In genomic region chr12:106766393-106766826, GRCh38 we compare ENCODE assay signal across 10 cellular contexts. TPM values are rescaled to one million over a fixed set of nuclear protein-coding genes. Genes with fewer than 3 reads are reported as not detected.
A peak's percentile ranks its signal among the peaks of the same experiment; 100 is the strongest.
DNase-seq lines count a peak whose midpoint lies in the region; ATAC-seq and TF ChIP-seq lines count a peak whose summit lies in the region.
"Had no signal": no experiment of that assay in that cellular context is flagged by ENCODE, and none has a peak within 500 bp of the region (broad histone marks: within the 10 kb centered on the region; RNA-seq: fewer than 3 reads in every experiment).

No MANE protein-coding gene starts in this region.

- peaks cover 43% of the 10 kb centered on the region for H3K4me1 Mint-ChIP-seq in nephron

- H3K4me1 ChIP-seq in suprapubic skin, result no peaks in the 10 kb centered on the region
- H3K4me1 ChIP-seq: Peyer's patch had no signal

- TF ChIP-seq CTCF in epithelial cell of proximal tubule (conservative IDR thresholded peaks at IDR 0.05; ENCODE audit: low read depth, low read length) (no peak), nephron (IDR thresholded peaks at IDR 0.05; ENCODE audit: unreplicated experiment in 3 of 3) (no peak), suprapubic skin (IDR thresholded peaks at IDR 0.05) (no peak)

- no peak for TF ChIP-seq EP300 in suprapubic skin (IDR thresholded peaks at IDR 0.05)

- H3K36me3 Mint-ChIP-seq in nephron (ENCODE audit: low read depth), result no peaks in the 10 kb centered on the region

- no peaks in the 10 kb centered on the region for H3K9me3 Mint-ChIP-seq in nephron

- H3K27ac ChIP-seq in suprapubic skin, result no peak overlapping the region
- H3K27ac ChIP-seq: Peyer's patch had no signal

- H3K36me3 ChIP-seq in suprapubic skin, result no peaks in the 10 kb centered on the region
- H3K36me3 ChIP-seq: Peyer's patch had no signal

- no peaks in the 10 kb centered on the region for H3K27me3 Mint-ChIP-seq in nephron (ENCODE audit: low read depth)

- H3K9me3 ChIP-seq in suprapubic skin, result no peaks in the 10 kb centered on the region
- H3K9me3 ChIP-seq: Peyer's patch had no signal

- H3K4me3 ChIP-seq in epithelial cell of proximal tubule (ENCODE audit: low read depth, low read length) (peak overlapping the region; percentile 2), suprapubic skin (no peak overlapping the region)
- H3K4me3 ChIP-seq: Peyer's patch had no signal

- ATAC-seq in HG03135 (IDR thresholded peaks at IDR 0.05; ENCODE audit: unreplicated experiment), result no peak
- ATAC-seq in GM21723 (IDR thresholded peaks at IDR 0.05; ENCODE audit: unreplicated experiment), result no peak

- H3K27ac Mint-ChIP-seq in nephron, result peak overlapping the region; percentile 81 to 90 (median 86)

- peaks cover 20% of the 10 kb centered on the region for H3K27me3 ChIP-seq in suprapubic skin
- H3K27me3 ChIP-seq: Peyer's patch had no signal

- DNase-seq in stimulated activated CD4-positive, alpha-beta T cell treated with anti-CD3 and anti-CD28 coated beads, Interleukin-4, amount 100 ng/mL, for 1 hour, result peak; percentile 26
- no peak for DNase-seq in stimulated activated CD4-positive, alpha-beta T cell treated with anti-CD3 and anti-CD28 coated beads, Interleukin-4, amount 100 ng/mL, for 24 hours
- peak; percentile 71 for DNase-seq in epithelial cell of proximal tubule (ENCODE audit: low read depth)
- DNase-seq in iPS-NIHi7 (ENCODE audit: extremely low spot score), result no peak
- no peak for DNase-seq in suprapubic skin (ENCODE audit: low spot score in 2 of 2)
- DNase-seq: activated CD8-positive, alpha-beta memory T cell treated with anti-CD3 and anti-CD28 coated beads, Interleukin-2, amount 50 U/mL, for 48 hours; Peyer's patch had no signal

- WGBS in suprapubic skin, result 76% methylated on average over 8 of the region's 8 CpGs

- TF ChIP-seq POLR2A in suprapubic skin (IDR thresholded peaks at IDR 0.05), result no peak

- H3K4me3 Mint-ChIP-seq in nephron, result peak overlapping the region; percentile 23 to 51 (median 30)

RNA-seq across cellular contexts. Expression of gene RIC8B, which starts 8.1 kb away (rescaled TPM):
- 6.5 and 12.2 TPM in 2 replicates for total RNA-seq in epithelial cell of proximal tubule
- total RNA-seq in suprapubic skin, result 10 to 100 TPM in 2 of 4 donors, 1 to 10 TPM in 2; 4.8 to 11.2 (median 8.8) TPM

Comparison
In these comparisons a context has a peak if more than half of its experiments do, and no peak if none do; other contexts are left out.
1. DNase-seq: peak in stimulated activated CD4-positive, alpha-beta T cell treated with anti-CD3 and anti-CD28 coated beads, Interleukin-4, amount 100 ng/mL, for 1 hour (single experiment) and epithelial cell of proximal tubule (single experiment); none in stimulated activated CD4-positive, alpha-beta T cell treated with anti-CD3 and anti-CD28 coated beads, Interleukin-4, amount 100 ng/mL, for 24 hours (single experiment), iPS-NIHi7 (single experiment) and suprapubic skin (0 of 2).